In genomic region chr18:46416706-46417638, GRCh38 we compare ENCODE assay signal across 12 cellular contexts.
DNase-seq lines count a peak whose midpoint lies in the region; ATAC-seq, FAIRE-seq and TF ChIP-seq lines count a peak whose summit lies in the region.
"Had no signal": no experiment of that assay in that cellular context is flagged by ENCODE, and none has a peak within 500 bp of the region (broad histone marks: within the 10 kb centered on the region; RNA-seq: fewer than 3 reads in every experiment).

No MANE protein-coding gene starts in this region.

- FAIRE-seq in D721Med (lab: Jason Lieb, UNC), result peak; percentile 73

- H3K4me1 Mint-ChIP-seq in activated T-helper 17 cell treated with anti-CD3 and anti-CD28 coated beads, Interleukin-2, amount 50 U/mL, for 72 hours, result peaks cover 7% of the 10 kb centered on the region
- H3K4me1 Mint-ChIP-seq in CD8-positive, alpha-beta T cell (ENCODE audit: low read depth), result peaks cover 12% of the 10 kb centered on the region

- POLR2A ChIA-PET in CD8-positive, alpha-beta T cell (lab: Charles Lee), result no interaction called here

- intact Hi-C loops in CD8-positive, alpha-beta T cell (cut with DNase I, micrococcal nuclease), result no loop called here

- CTCF ChIA-PET in CD8-positive, alpha-beta T cell (lab: Charles Lee), result no interaction called here

- no peaks in the 10 kb centered on the region for H3K9me3 ChIP-seq in CD8-positive, alpha-beta T cell (ENCODE audit: low read length)

- ATAC-seq in GM18868 (IDR thresholded peaks at IDR 0.05; ENCODE audit: unreplicated experiment), result peak; percentile 76
- peak; percentile 61 for ATAC-seq in HG03442 (IDR thresholded peaks at IDR 0.05; ENCODE audit: unreplicated experiment)
- peak; percentile 56 for ATAC-seq in activated T-helper 17 cell treated with anti-CD3 and anti-CD28 coated beads, Interleukin-2, amount 50 U/mL, for 72 hours (replicated peaks)
- no peak for ATAC-seq in HG02610 (IDR thresholded peaks at IDR 0.05; ENCODE audit: unreplicated experiment)
- no peak for ATAC-seq in CD8-positive, alpha-beta T cell
- ATAC-seq: T-cell had no signal

- H3K4me3 ChIP-seq in CD8-positive, alpha-beta T cell (ENCODE audit: low read depth, low read length), result no peak overlapping the region

- no peak overlapping the region for H3K4me3 Mint-ChIP-seq in activated T-helper 17 cell treated with anti-CD3 and anti-CD28 coated beads, Interleukin-2, amount 50 U/mL, for 72 hours
- no peak overlapping the region for H3K4me3 Mint-ChIP-seq in CD8-positive, alpha-beta T cell
- H3K4me3 Mint-ChIP-seq: T-cell had no signal

- no peak for TF ChIP-seq CTCF in D721Med (IDR thresholded peaks at IDR 0.05; ENCODE audit: insufficient read depth, missing control alignments)
- no peak for TF ChIP-seq CTCF in CD8-positive, alpha-beta T cell (IDR thresholded peaks at IDR 0.05)

- H3K36me3 ChIP-seq in CD8-positive, alpha-beta T cell (ENCODE audit: insufficient read depth, low read length), result no peaks in the 10 kb centered on the region

- DNase-seq in D721Med (ENCODE audit: insufficient read length, low spot score), result no peak
- no peak for DNase-seq in CD8-positive, alpha-beta T cell
- DNase-seq in SW 1271 (lab: John Stamatoyannopoulos, UW), result no peak
- no peak for DNase-seq in effector CD4-positive, alpha-beta T cell
- DNase-seq: activated effector memory CD4-positive, alpha-beta T cell treated with Interleukin-2 at 50 U/mL for 16 hours; GF-D8; HCEC 1CT; T-cell had no signal

- H3K27ac Mint-ChIP-seq in activated T-helper 17 cell treated with anti-CD3 and anti-CD28 coated beads, Interleukin-2, amount 50 U/mL, for 72 hours, result peak overlapping the region; percentile 5
- H3K27ac Mint-ChIP-seq in CD8-positive, alpha-beta T cell, result no peak overlapping the region
- H3K27ac Mint-ChIP-seq: T-cell had no signal

- no peaks in the 10 kb centered on the region for H3K36me3 Mint-ChIP-seq in activated T-helper 17 cell treated with anti-CD3 and anti-CD28 coated beads, Interleukin-2, amount 50 U/mL, for 72 hours (ENCODE audit: low read depth)
- no peaks in the 10 kb centered on the region for H3K36me3 Mint-ChIP-seq in CD8-positive, alpha-beta T cell
- H3K36me3 Mint-ChIP-seq: T-cell had no signal

- H3K27ac ChIP-seq in CD8-positive, alpha-beta T cell (ENCODE audit: low read depth, low read length), result no peak overlapping the region

- H3K27me3 Mint-ChIP-seq in activated T-helper 17 cell treated with anti-CD3 and anti-CD28 coated beads, Interleukin-2, amount 50 U/mL, for 72 hours, result no peaks in the 10 kb centered on the region
- no peaks in the 10 kb centered on the region for H3K27me3 Mint-ChIP-seq in CD8-positive, alpha-beta T cell (ENCODE audit: low read depth)
- H3K27me3 Mint-ChIP-seq: T-cell had no signal

- no peaks in the 10 kb centered on the region for H3K4me1 ChIP-seq in CD8-positive, alpha-beta T cell (ENCODE audit: insufficient read depth, low read length)

- H3K27me3 ChIP-seq in CD8-positive, alpha-beta T cell (ENCODE audit: insufficient read depth, low read length), result no peaks in the 10 kb centered on the region

- no peaks in the 10 kb centered on the region for H3K9me3 Mint-ChIP-seq in activated T-helper 17 cell treated with anti-CD3 and anti-CD28 coated beads, Interleukin-2, amount 50 U/mL, for 72 hours
- no peaks in the 10 kb centered on the region for H3K9me3 Mint-ChIP-seq in CD8-positive, alpha-beta T cell
- H3K9me3 Mint-ChIP-seq: T-cell had no signal

Comparison
In these comparisons a context has a peak if more than half of its experiments do, and no peak if none do; other contexts are left out.
1. ATAC-seq: peak in GM18868 (single experiment), HG03442 (single experiment) and activated T-helper 17 cell treated with anti-CD3 and anti-CD28 coated beads, Interleukin-2, amount 50 U/mL, for 72 hours (single experiment); none in HG02610 (single experiment) and CD8-positive, alpha-beta T cell (single experiment).